ENCODE assay signal across 20 cellular contexts in the genomic region with DNA sequence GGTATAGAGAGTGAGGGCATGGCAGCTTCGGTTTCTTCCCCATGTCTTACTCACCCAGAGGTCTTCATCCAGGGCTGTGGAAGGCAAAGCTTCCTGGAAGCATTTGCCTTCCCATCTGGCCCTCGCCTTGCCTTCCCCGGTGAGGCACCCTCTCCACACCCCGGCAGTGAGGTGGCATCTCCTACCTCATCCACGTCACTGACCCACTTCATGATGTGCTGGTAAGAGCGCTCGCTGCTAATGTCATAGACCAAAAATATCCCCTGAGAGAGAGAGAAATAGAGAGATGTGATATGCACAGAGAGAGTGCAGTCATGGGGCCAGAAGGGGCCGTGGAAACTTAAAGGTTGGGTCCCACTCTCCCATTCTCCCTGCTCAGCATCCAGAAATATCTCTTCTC. TPM values are rescaled to one million over a fixed set of nuclear protein-coding genes. Genes with fewer than 3 reads are reported as not detected.
"Had no signal": no experiment of that assay in that cellular context is flagged by ENCODE, and none has a peak within 500 bp of the region (broad histone marks: within the 10 kb centered on the region; RNA-seq: fewer than 3 reads in every experiment).

No MANE protein-coding gene starts in this region.

- H3K9me3 ChIP-seq: ascending aorta, SJSA1, upper lobe of right lung had no signal

- H3K36me3 Mint-ChIP-seq: natural killer cell treated with Interleukin-12 subunit alpha and Interleukin-12 subunit beta and Interleukin-15 and Interleukin-18, amount 100 ng/mL, for 72 hours had no signal

- H3K27me3 ChIP-seq: ascending aorta, cardiac muscle cell, SJSA1, upper lobe of right lung had no signal

- H3K4me3 ChIP-seq: ascending aorta, cardiac muscle cell, coronary artery, SJSA1, smooth muscle cell, upper lobe of right lung had no signal

- H3K27ac ChIP-seq: ascending aorta, cardiac muscle cell, SJSA1, upper lobe of right lung had no signal

- ATAC-seq: activated T-cell treated with anti-CD3 and anti-CD28 coated beads, Interleukin-2, amount 50 U/mL, for 72 hours; left colon; natural killer cell treated with Interleukin-12 subunit alpha and Interleukin-12 subunit beta and Interleukin-15 and Interleukin-18, amount 100 ng/mL, for 72 hours; stimulated activated naive B cell treated with anti-CD40 and anti-IgM and Interleukin-4, amounts not matched to agents 10 μg/mL and 1 μg/mL and 100 μg/mL, for 72 hours; upper lobe of right lung had no signal

- H3K4me3 Mint-ChIP-seq: activated naive CD8-positive, alpha-beta T cell treated with anti-CD3 and anti-CD28 coated beads, Interleukin-2, amount 10 ng/mL, durations not matched to agents 7 days and 5 days; activated T-cell treated with anti-CD3 and anti-CD28 coated beads, Interleukin-2, amount 50 U/mL, for 72 hours; memory B cell; natural killer cell treated with Interleukin-12 subunit alpha and Interleukin-12 subunit beta and Interleukin-15 and Interleukin-18, amount 100 ng/mL, for 72 hours; stimulated activated naive B cell treated with anti-CD40 and anti-IgM and Interleukin-4, amounts not matched to agents 10 μg/mL and 1 μg/mL and 100 μg/mL, for 72 hours; T-helper 2 cell treated with Interferon-gamma antibody and Interleukin-4, amounts not matched to agents 5 μg/mL and 100 μg/mL, for 36 hours had no signal

- H3K9me3 Mint-ChIP-seq: activated naive CD8-positive, alpha-beta T cell treated with anti-CD3 and anti-CD28 coated beads, Interleukin-2, amount 10 ng/mL, durations not matched to agents 7 days and 5 days; activated T-cell treated with anti-CD3 and anti-CD28 coated beads, Interleukin-2, amount 50 U/mL, for 72 hours; memory B cell; natural killer cell treated with Interleukin-12 subunit alpha and Interleukin-12 subunit beta and Interleukin-15 and Interleukin-18, amount 100 ng/mL, for 72 hours; stimulated activated naive B cell treated with anti-CD40 and anti-IgM and Interleukin-4, amounts not matched to agents 10 μg/mL and 1 μg/mL and 100 μg/mL, for 72 hours; T-helper 2 cell treated with Interferon-gamma antibody and Interleukin-4, amounts not matched to agents 5 μg/mL and 100 μg/mL, for 36 hours had no signal

- H3K27me3 Mint-ChIP-seq: activated naive CD8-positive, alpha-beta T cell treated with anti-CD3 and anti-CD28 coated beads, Interleukin-2, amount 10 ng/mL, durations not matched to agents 7 days and 5 days; memory B cell; natural killer cell treated with Interleukin-12 subunit alpha and Interleukin-12 subunit beta and Interleukin-15 and Interleukin-18, amount 100 ng/mL, for 72 hours; stimulated activated naive B cell treated with anti-CD40 and anti-IgM and Interleukin-4, amounts not matched to agents 10 μg/mL and 1 μg/mL and 100 μg/mL, for 72 hours had no signal

- H3K27ac Mint-ChIP-seq: activated naive CD8-positive, alpha-beta T cell treated with anti-CD3 and anti-CD28 coated beads, Interleukin-2, amount 10 ng/mL, durations not matched to agents 7 days and 5 days; activated T-cell treated with anti-CD3 and anti-CD28 coated beads, Interleukin-2, amount 50 U/mL, for 72 hours; memory B cell; natural killer cell treated with Interleukin-12 subunit alpha and Interleukin-12 subunit beta and Interleukin-15 and Interleukin-18, amount 100 ng/mL, for 72 hours; stimulated activated naive B cell treated with anti-CD40 and anti-IgM and Interleukin-4, amounts not matched to agents 10 μg/mL and 1 μg/mL and 100 μg/mL, for 72 hours; T-helper 2 cell treated with Interferon-gamma antibody and Interleukin-4, amounts not matched to agents 5 μg/mL and 100 μg/mL, for 36 hours had no signal

- H3K4me2 ChIP-seq: smooth muscle cell had no signal

- H3K36me3 ChIP-seq: cardiac muscle cell, SJSA1, upper lobe of right lung had no signal

- DNase-seq: activated CD4-positive, alpha-beta T cell treated with anti-CD3 and anti-CD28 coated beads, Interleukin-2, amount 50 U/mL, for 48 hours; activated CD4-positive, CD25-positive, alpha-beta regulatory T cell treated with anti-CD3 and anti-CD28 coated beads, Interleukin-2, amount 50 U/mL, for 72 hours; activated naive CD8-positive, alpha-beta T cell treated with anti-CD3 and anti-CD28 coated beads, Interleukin-2, amount 10 ng/mL, durations not matched to agents 7 days and 5 days; activated T-cell treated with anti-CD3 and anti-CD28 coated beads, Interleukin-2, amount 50 U/mL, for 72 hours; effector memory CD4-positive, alpha-beta T cell; left colon; stimulated activated naive B cell treated with anti-CD40 and anti-IgM and Interleukin-4, amounts not matched to agents 10 μg/mL and 1 μg/mL and 100 μg/mL, for 72 hours; SW 1271; upper lobe of right lung had no signal

- H3K4me1 ChIP-seq: SJSA1, upper lobe of right lung had no signal

RNA-seq across cellular contexts. Expression of gene GPX2, which starts 8.3 kb away (rescaled TPM):
- total RNA-seq: activated naive CD8-positive, alpha-beta T cell treated with anti-CD3 and anti-CD28 coated beads, Interleukin-2, amount 10 ng/mL, durations not matched to agents 7 days and 5 days; activated T-cell treated with anti-CD3 and anti-CD28 coated beads, Interleukin-2, amount 50 U/mL, for 72 hours; ascending aorta; cardiac muscle cell; epithelial cell of proximal tubule; natural killer cell treated with Interleukin-12 subunit alpha and Interleukin-12 subunit beta and Interleukin-15 and Interleukin-18, amount 100 ng/mL, for 72 hours; osteoblast; renal cortical epithelial cell; SJSA1 had no signal
- polyA plus RNA-seq: cardiac muscle cell had no signal
